In genomic region chr18:70426818-70427217, GRCh38 we compare ENCODE assay signal across 28 cellular contexts.
"Had no signal": no experiment of that assay in that cellular context is flagged by ENCODE, and none has a peak within 500 bp of the region (broad histone marks: within the 10 kb centered on the region; RNA-seq: fewer than 3 reads in every experiment).

No MANE protein-coding gene starts in this region.

- H3K27ac ChIP-seq: SJSA1 had no signal

- H3K27me3 ChIP-seq: MG63, SJSA1 had no signal

- H3K4me3 ChIP-seq: MG63, SJSA1 had no signal

- H3K9me3 Mint-ChIP-seq: activated CD4-positive, alpha-beta memory T cell treated with anti-CD3 and anti-CD28 coated beads for 36 hours; activated CD4-positive, alpha-beta T cell treated with anti-CD3 and anti-CD28 coated beads, Interleukin-2, amount 10 ng/mL, durations not matched to agents 24 days and 14 days; activated naive CD4-positive, alpha-beta T cell treated with anti-CD3 and anti-CD28 coated beads, Interleukin-2, amount 50 U/mL, for 72 hours; activated naive CD8-positive, alpha-beta T cell treated with anti-CD3 and anti-CD28 coated beads, Interleukin-2, amount 50 U/mL, for 24 hours; activated T-cell treated with anti-CD3 and anti-CD28 coated beads, Interleukin-2, amount 50 U/mL, for 4 hours; central memory CD8-positive, alpha-beta T cell; T-helper 1 cell treated with Interleukin-12 subunit alpha and Interleukin-12 subunit beta and Interleukin-4 antibody, amounts not matched to agents 30 μg/mL and 1 μg/mL, for 36 hours had no signal

- H3K4me1 Mint-ChIP-seq: central memory CD8-positive, alpha-beta T cell had no signal

- H3K36me3 ChIP-seq: MG63, SJSA1 had no signal

- ATAC-seq: activated naive CD4-positive, alpha-beta T cell treated with anti-CD3 and anti-CD28 coated beads, Interleukin-2, amount 50 U/mL, for 72 hours; activated naive CD8-positive, alpha-beta T cell treated with anti-CD3 and anti-CD28 coated beads, Interleukin-2, amount 50 U/mL, for 24 hours; activated T-cell treated with anti-CD3 and anti-CD28 coated beads, Interleukin-2, amount 50 U/mL, for 4 hours; WTC11 had no signal

- DNase-seq: activated CD4-positive, alpha-beta memory T cell treated with anti-CD3 and anti-CD28 coated beads for 36 hours; activated CD4-positive, alpha-beta T cell treated with anti-CD3 and anti-CD28 coated beads for 1 hour; activated CD4-positive, alpha-beta T cell treated with anti-CD3 and anti-CD28 coated beads, Interleukin-2, amount 10 ng/mL, durations not matched to agents 24 days and 14 days; activated CD8-positive, alpha-beta memory T cell treated with anti-CD3 and anti-CD28 coated beads for 24 hours; activated effector memory CD4-positive, alpha-beta T cell treated with anti-CD3 and anti-CD28 coated beads, Interleukin-2, amount 50 U/mL, for 16 hours; activated naive CD4-positive, alpha-beta T cell treated with Interleukin-2 at 50 U/mL for 16 hours; activated naive CD8-positive, alpha-beta T cell treated with anti-CD3 and anti-CD28 coated beads, Interleukin-2, amount 50 U/mL, for 24 hours; activated T-cell treated with anti-CD3 and anti-CD28 coated beads, Interleukin-2, amount 50 U/mL, for 4 hours; amniotic stem cell; MG63; MV-4-11; NCI-H1092 treated with DMSO at 0.1 percent for 48 hours; NCI-H146; NCI-H187 treated with DMSO at 0.1 percent for 48 hours; NCI-H2081 treated with DMSO at 0.1 percent for 48 hours; NCI-H2171; NCI-H2227 treated with DMSO at 0.1 percent for 48 hours; NCI-H526; NCI-H774; NK-92 treated with Interleukin-12 subunit alpha and Interleukin-12 subunit beta, amount 100 ng/mL, for 24 hours; SHP77; T-helper 9 cell had no signal

- H3K27me3 Mint-ChIP-seq: activated CD4-positive, alpha-beta memory T cell treated with anti-CD3 and anti-CD28 coated beads for 36 hours; brain; central memory CD8-positive, alpha-beta T cell had no signal

- H3K36me3 Mint-ChIP-seq: activated CD4-positive, alpha-beta memory T cell treated with anti-CD3 and anti-CD28 coated beads for 36 hours; activated naive CD4-positive, alpha-beta T cell treated with anti-CD3 and anti-CD28 coated beads, Interleukin-2, amount 50 U/mL, for 72 hours; brain had no signal

- H3K4me3 Mint-ChIP-seq: activated CD4-positive, alpha-beta memory T cell treated with anti-CD3 and anti-CD28 coated beads for 36 hours; activated CD4-positive, alpha-beta T cell treated with anti-CD3 and anti-CD28 coated beads, Interleukin-2, amount 10 ng/mL, durations not matched to agents 24 days and 14 days; activated naive CD8-positive, alpha-beta T cell treated with anti-CD3 and anti-CD28 coated beads, Interleukin-2, amount 50 U/mL, for 24 hours; activated T-cell treated with anti-CD3 and anti-CD28 coated beads, Interleukin-2, amount 50 U/mL, for 4 hours; brain; central memory CD8-positive, alpha-beta T cell; T-helper 1 cell treated with Interleukin-12 subunit alpha and Interleukin-12 subunit beta and Interleukin-4 antibody, amounts not matched to agents 30 μg/mL and 1 μg/mL, for 36 hours; WTC11 had no signal

- H3K27ac Mint-ChIP-seq: activated CD4-positive, alpha-beta memory T cell treated with anti-CD3 and anti-CD28 coated beads for 36 hours; activated CD4-positive, alpha-beta T cell treated with anti-CD3 and anti-CD28 coated beads, Interleukin-2, amount 10 ng/mL, durations not matched to agents 24 days and 14 days; activated naive CD4-positive, alpha-beta T cell treated with anti-CD3 and anti-CD28 coated beads, Interleukin-2, amount 50 U/mL, for 72 hours; activated naive CD8-positive, alpha-beta T cell treated with anti-CD3 and anti-CD28 coated beads, Interleukin-2, amount 50 U/mL, for 24 hours; T-helper 1 cell treated with Interleukin-12 subunit alpha and Interleukin-12 subunit beta and Interleukin-4 antibody, amounts not matched to agents 30 μg/mL and 1 μg/mL, for 36 hours; WTC11 had no signal
